Comparison of ENCODE assay signal across 19 cellular contexts in genomic region chr1:91798741-91799140, GRCh38.
DNase-seq lines count a peak whose midpoint lies in the region; ATAC-seq and TF ChIP-seq lines count a peak whose summit lies in the region.
"Had no signal": no experiment of that assay in that cellular context is flagged by ENCODE, and none has a peak within 500 bp of the region (broad histone marks: within the 10 kb centered on the region; RNA-seq: fewer than 3 reads in every experiment).

No MANE protein-coding gene starts in this region.

- no peaks in the 10 kb centered on the region for H3K9me3 ChIP-seq in mammary epithelial cell (replicated peaks; ENCODE audit: insufficient read depth, low read length)
- no peaks in the 10 kb centered on the region for H3K9me3 ChIP-seq in heart left ventricle
- H3K9me3 ChIP-seq in psoas muscle: no peaks in the 10 kb centered on the region
- no peaks in the 10 kb centered on the region for H3K9me3 ChIP-seq in upper lobe of right lung
- H3K9me3 ChIP-seq: HAP-1 had no signal

- POLR2A ChIA-PET in MCF 10A (lab: Yijun Ruan, JAX): interaction anchor here (0.6 to 1.7 kb wide), 4 partner anchors 17 to 236 kb away, joined by 3 to 7 read pairs (median 4); no protein-coding TSS in a partner anchor

- H3K4me3 ChIP-seq in mammary epithelial cell (replicated peaks in 1 of 3; ENCODE audit: insufficient read depth in 1 of 3, low read depth in 2 of 3, low read length in 3 of 3): no peak overlapping the region
- no peak overlapping the region for H3K4me3 ChIP-seq in heart left ventricle
- H3K4me3 ChIP-seq in psoas muscle: no peak overlapping the region
- no peak overlapping the region for H3K4me3 ChIP-seq in upper lobe of right lung
- H3K4me3 ChIP-seq: HAP-1 had no signal

- in situ Hi-C loops in mammary epithelial cell (cut with MboI; ENCODE audit: low sequenced_read_pairs in 2 of 2): no loop called here

- H4K20me1 ChIP-seq in mammary epithelial cell (ENCODE audit: insufficient read depth, low read length): no peaks in the 10 kb centered on the region

- DNase-seq in MCF 10A (ENCODE audit: unreplicated experiment): no peak
- no peak for DNase-seq in mammary epithelial cell
- no peak for DNase-seq in heart left ventricle
- DNase-seq in psoas muscle: no peak
- DNase-seq in upper lobe of right lung: no peak
- DNase-seq in activated CD4-positive, alpha-beta T cell treated with anti-CD3 and anti-CD28 coated beads for 1 hour: no peak
- no peak for DNase-seq in activated T-cell treated with anti-CD3 and anti-CD28 coated beads for 4 hours
- no peak for DNase-seq in NCI-H187 (lab: John Stamatoyannopoulos, UW)
- DNase-seq: 8988T; activated CD4-positive, CD25-positive, alpha-beta regulatory T cell treated with anti-CD3 and anti-CD28 coated beads, Interleukin-2, amount 50 U/mL, for 72 hours; activated T-cell treated with anti-CD3 and anti-CD28 coated beads, Interleukin-2, amount 50 U/mL, for 48 hours; hypothalamus; naive B cell; NCI-H1092 treated with DMSO at 0.1 percent for 48 hours; RPMI8226; stimulated activated CD4-positive, alpha-beta T cell treated with anti-CD3 and anti-CD28 coated beads, Interleukin-4, amount 100 ng/mL, for 1 hour; T1000 had no signal

- no peaks in the 10 kb centered on the region for H3K27me3 Mint-ChIP-seq in MCF 10A (ENCODE audit: insufficient read depth, unreplicated experiment)
- H3K27me3 Mint-ChIP-seq: activated naive CD4-positive, alpha-beta T cell treated with anti-CD3 and anti-CD28 coated beads, Interleukin-2, amount 50 U/mL, for 24 hours; naive B cell had no signal

- dilution Hi-C loops in mammary epithelial cell (cut with HindIII; ENCODE audit: low sequenced_read_pairs): no loop called here

- no peak overlapping the region for H3K4me3 Mint-ChIP-seq in MCF 10A (ENCODE audit: unreplicated experiment)
- H3K4me3 Mint-ChIP-seq: activated naive CD4-positive, alpha-beta T cell treated with anti-CD3 and anti-CD28 coated beads, Interleukin-2, amount 50 U/mL, for 24 hours; naive B cell had no signal

- no peaks in the 10 kb centered on the region for H3K36me3 ChIP-seq in mammary epithelial cell (ENCODE audit: insufficient read depth, low read length)
- peaks cover 0 to 11% (median 5%) of the 10 kb centered on the region in 9 donors for H3K36me3 ChIP-seq in heart left ventricle
- no peaks in the 10 kb centered on the region for H3K36me3 ChIP-seq in psoas muscle (ENCODE audit: insufficient read depth in 1 of 2, low read depth in 1 of 2)
- peaks cover 4% of the 10 kb centered on the region for H3K36me3 ChIP-seq in upper lobe of right lung
- H3K36me3 ChIP-seq: HAP-1 had no signal

- peaks cover 67% of the 10 kb centered on the region for H3K4me1 Mint-ChIP-seq in MCF 10A (ENCODE audit: insufficient read depth, unreplicated experiment)

- no peak for TF ChIP-seq POLR2A in heart left ventricle (IDR thresholded peaks at IDR 0.05)

- CTCF ChIA-PET in MCF 10A (lab: Yijun Ruan, JAX): interaction anchor here (0.8 to 1.4 kb wide), 3 partner anchors 15 to 86 kb away, joined by 3 to 6 read pairs (median 3); no protein-coding TSS in a partner anchor
- CTCF ChIA-PET in mammary epithelial cell (lab: Charles Lee; ENCODE audit: low non-redundant PET): no interaction called here

- H3K27me3 ChIP-seq in mammary epithelial cell (ENCODE audit: insufficient read depth, low read length): peaks cover 48% of the 10 kb centered on the region
- H3K27me3 ChIP-seq in heart left ventricle: no peaks in the 10 kb centered on the region
- no peaks in the 10 kb centered on the region for H3K27me3 ChIP-seq in psoas muscle (ENCODE audit: insufficient read depth in 3 of 3, low read length in 2 of 3)
- no peaks in the 10 kb centered on the region for H3K27me3 ChIP-seq in upper lobe of right lung

- H3K4me1 ChIP-seq in mammary epithelial cell (ENCODE audit: insufficient read depth, low read length) (no peaks in the 10 kb centered on the region), heart left ventricle (peaks cover 0 to 51% (median 27%) of the 10 kb centered on the region in 12 donors), psoas muscle (peaks cover 39% of the 10 kb centered on the region), upper lobe of right lung (peaks cover 34% of the 10 kb centered on the region)
- H3K4me1 ChIP-seq: HAP-1 had no signal

- no peak overlapping the region for H3K9ac ChIP-seq in mammary epithelial cell (ENCODE audit: insufficient read depth, low read length)

- peaks cover 4% of the 10 kb centered on the region for H3K9me3 Mint-ChIP-seq in MCF 10A (ENCODE audit: unreplicated experiment)
- H3K9me3 Mint-ChIP-seq: activated naive CD4-positive, alpha-beta T cell treated with anti-CD3 and anti-CD28 coated beads, Interleukin-2, amount 50 U/mL, for 24 hours had no signal

- H3K36me3 Mint-ChIP-seq in MCF 10A (ENCODE audit: insufficient read depth, unreplicated experiment): peaks cover 49% of the 10 kb centered on the region
- H3K36me3 Mint-ChIP-seq: naive B cell had no signal

- H3K4me2 ChIP-seq in mammary epithelial cell (ENCODE audit: insufficient read depth, low read depth, low read length): no peak overlapping the region

- peak; percentile 12 to 41 (median 20) for ATAC-seq in heart left ventricle
- peak in 2 of 4 donors; percentile 2 for ATAC-seq in psoas muscle
- ATAC-seq in upper lobe of right lung: no peak

- H3K27ac ChIP-seq in mammary epithelial cell (ENCODE audit: insufficient read depth, low read depth, low read length): no peak overlapping the region
- peak overlapping the region in 10 of 12 donors; percentile 10 to 76 (median 40) for H3K27ac ChIP-seq in heart left ventricle
- peak overlapping the region; percentile 38 for H3K27ac ChIP-seq in psoas muscle
- peak overlapping the region; percentile 36 for H3K27ac ChIP-seq in upper lobe of right lung

- no peak for TF ChIP-seq CTCF in MCF 10A (IDR thresholded peaks at IDR 0.05; ENCODE audit: unreplicated experiment)
- TF ChIP-seq CTCF in mammary epithelial cell (conservative IDR thresholded peaks at IDR 0.05 in 1 of 2, IDR thresholded peaks at IDR 0.05 in 1 of 2; ENCODE audit: extremely low read depth in 1 of 2, insufficient read depth in 1 of 2, low read depth in 1 of 2, low read length in 2 of 2): no peak
- no peak for TF ChIP-seq CTCF in heart left ventricle (IDR thresholded peaks at IDR 0.05)
- TF ChIP-seq CTCF in psoas muscle (IDR thresholded peaks at IDR 0.05): no peak
- no peak for TF ChIP-seq CTCF in upper lobe of right lung (IDR thresholded peaks at IDR 0.05)

- H3K79me2 ChIP-seq in mammary epithelial cell (ENCODE audit: insufficient read depth, low read length): no peaks in the 10 kb centered on the region

- H3K27ac Mint-ChIP-seq in MCF 10A (ENCODE audit: low read depth, unreplicated experiment): peak overlapping the region; percentile 32
- H3K27ac Mint-ChIP-seq: naive B cell had no signal

- no TSS peak for BruUV-seq in MCF 10A (replicated peaks; lab: Mats Ljungman, UMichigan)
- no TSS peak for BruUV-seq in mammary epithelial cell (replicated peaks; lab: Mats Ljungman, UMichigan)

- WGBS in mammary epithelial cell (ENCODE audit: low coverage, missing lambda C conversion rate): 44% methylated on average over 2 of the region's 2 CpGs
- 27 to 39% (median 35%) methylated on average over 2 of the region's 2 CpGs for WGBS in heart left ventricle, 4 donors
- 26 to 59% (median 33%) methylated on average over 2 of the region's 2 CpGs for WGBS in psoas muscle, 3 donors

- intact Hi-C loops in MCF 10A (cut with micrococcal nuclease) (no loop called here), mammary epithelial cell (cut with micrococcal nuclease) (loop anchor here (5.0 kb wide), 1 partner anchor 266 kb away; no protein-coding TSS in a partner anchor), heart left ventricle (cut with DNase I) (loop anchor here in 1 of 10 donors (10.0 kb wide), 2 partner anchors 54 to 86 kb away; partner anchors contain the start of gene TGFBR3), psoas muscle (cut with DNase I) (loop anchor here in 1 of 2 donors (5.0 kb wide), 1 partner anchor 46 kb away; no protein-coding TSS in a partner anchor), upper lobe of right lung (cut with DNase I) (no loop called here)

- no peak overlapping the region for H2AFZ ChIP-seq in mammary epithelial cell (ENCODE audit: low read depth, low read length)
